Comparison of ENCODE assay signal across 17 cellular contexts in genomic region chr10:20744851-20745250, GRCh38.
"Had no signal": no experiment of that assay in that cellular context is flagged by ENCODE, and none has a peak within 500 bp of the region (broad histone marks: within the 10 kb centered on the region; RNA-seq: fewer than 3 reads in every experiment).

No MANE protein-coding gene starts in this region.

- H3K27me3 ChIP-seq: SJSA1 had no signal

- H3K4me1 ChIP-seq: SJSA1 had no signal

- DNase-seq: KBM-7, NCI-H1092, NCI-H1105 treated with DMSO at 0.1 percent for 48 hours, NCI-H1417 treated with DMSO at 0.1 percent for 48 hours, NCI-H1694 treated with DMSO at 0.1 percent for 48 hours, NCI-H1930, NCI-H2081, NCI-H2107, NCI-H2227 treated with DMSO at 0.1 percent for 48 hours, NCI-H524, NCI-H526 treated with DMSO at 0.1 percent for 48 hours, NCI-H774, Right ventricle myocardium superior, RPMI8226, SIG-M5 had no signal

- H3K36me3 ChIP-seq: SJSA1 had no signal

- H3K4me3 ChIP-seq: SJSA1, SK-N-MC had no signal

- H3K27ac ChIP-seq: SJSA1, SK-N-MC had no signal
